In the genomic region with DNA sequence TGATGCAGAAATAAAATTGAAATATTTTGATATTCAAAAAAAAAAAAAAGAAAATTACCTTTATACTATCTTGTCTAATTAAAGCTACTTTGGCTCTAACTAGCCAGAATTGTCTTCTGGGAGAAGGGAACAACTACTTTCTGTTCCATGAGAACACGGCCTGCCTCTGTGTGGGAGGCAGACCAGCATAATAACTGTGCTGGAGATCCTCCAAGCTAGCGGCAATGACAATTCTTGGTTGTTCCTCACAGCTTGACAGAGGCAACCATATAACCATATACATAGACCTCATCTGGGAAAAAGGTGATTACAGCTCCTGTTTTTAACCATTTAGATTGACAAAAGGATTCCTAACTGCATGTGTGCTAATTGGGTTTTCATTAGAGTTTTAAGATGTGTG, we compare ENCODE assay signal across 26 cellular contexts.
DNase-seq lines count a peak whose midpoint lies in the region; ATAC-seq and TF ChIP-seq lines count a peak whose summit lies in the region.
"Had no signal": no experiment of that assay in that cellular context is flagged by ENCODE, and none has a peak within 500 bp of the region (broad histone marks: within the 10 kb centered on the region; RNA-seq: fewer than 3 reads in every experiment).

No MANE protein-coding gene starts in this region.

- DNase-seq in GM23338 (ENCODE audit: low spot score) (no peak), smooth muscle cell (lab: John Stamatoyannopoulos, UW; ENCODE audit: unreplicated experiment) (no peak), NCI-H1092 (lab: John Stamatoyannopoulos, UW) (no peak), endodermal cell (no peak)
- DNase-seq: activated CD8-positive, alpha-beta T cell treated with anti-CD3 and anti-CD28 coated beads for 36 hours; CD4-positive, CD25-positive, alpha-beta regulatory T cell; esophagus squamous epithelium; foreskin melanocyte; GOT3; left lung; naive B cell; NCI-H2029 treated with DMSO at 0.1 percent for 48 hours; NCI-H69; SK-N-SH; small intestine; stimulated activated CD4-positive, alpha-beta T cell treated with anti-CD3 and anti-CD28 coated beads, Interleukin-2, amount 100 ng/mL, for 24 hours; upper lobe of right lung had no signal

- peak; percentile 62; the same call in 2 of the 3 replicates for ATAC-seq in GM23338
- ATAC-seq: activated CD8-positive, alpha-beta T cell treated with anti-CD3 and anti-CD28 coated beads for 36 hours; activated naive CD4-positive, alpha-beta T cell treated with anti-CD3 and anti-CD28 coated beads, Interleukin-2, amount 50 U/mL, for 72 hours; left lung; upper lobe of right lung had no signal

- H3K4me1 ChIP-seq in GM23338 (ENCODE audit: insufficient read depth): no peaks in the 10 kb centered on the region
- H3K4me1 ChIP-seq in smooth muscle cell (ENCODE audit: low read depth): no peaks in the 10 kb centered on the region
- H3K4me1 ChIP-seq in endodermal cell (ENCODE audit: control insufficient read depth, insufficient read depth, low read length): no peaks in the 10 kb centered on the region
- H3K4me1 ChIP-seq: esophagus squamous epithelium, left lung, upper lobe of right lung had no signal

- H3K27me3 ChIP-seq in GM23338 (ENCODE audit: insufficient read depth): no peaks in the 10 kb centered on the region
- no peaks in the 10 kb centered on the region for H3K27me3 ChIP-seq in layer of hippocampus (ENCODE audit: control insufficient read depth, insufficient read depth, low read length)
- H3K27me3 ChIP-seq in smooth muscle cell (ENCODE audit: low read depth): no peaks in the 10 kb centered on the region
- H3K27me3 ChIP-seq in endodermal cell (ENCODE audit: control insufficient read depth, insufficient read depth, low read length, poor library complexity, severe bottlenecking): no peaks in the 10 kb centered on the region
- H3K27me3 ChIP-seq: esophagus squamous epithelium, left lung, upper lobe of right lung had no signal

- H4K20me1 ChIP-seq in GM23338 (replicated peaks; ENCODE audit: insufficient read depth) (no peaks in the 10 kb centered on the region), smooth muscle cell (ENCODE audit: low read depth) (no peaks in the 10 kb centered on the region)

- H3K9me3 ChIP-seq in smooth muscle cell (replicated peaks; ENCODE audit: low read depth) (no peaks in the 10 kb centered on the region), endodermal cell (ENCODE audit: control insufficient read depth, low read length) (no peaks in the 10 kb centered on the region)
- H3K9me3 ChIP-seq: esophagus squamous epithelium, left lung, SK-N-SH, upper lobe of right lung had no signal

- no peaks in the 10 kb centered on the region for H3K9me2 ChIP-seq in GM23338 (ENCODE audit: insufficient read depth)
- H3K9me2 ChIP-seq: SK-N-SH had no signal

- no peaks in the 10 kb centered on the region for H3K4me1 Mint-ChIP-seq in GM23338
- no peaks in the 10 kb centered on the region for H3K4me1 Mint-ChIP-seq in endodermal cell
- H3K4me1 Mint-ChIP-seq: CD4-positive, CD25-positive, alpha-beta regulatory T cell; naive B cell had no signal

- H3K79me2 ChIP-seq in GM23338 (replicated peaks; ENCODE audit: insufficient read depth) (no peaks in the 10 kb centered on the region), smooth muscle cell (ENCODE audit: low read depth) (no peaks in the 10 kb centered on the region)
- H3K79me2 ChIP-seq: hepatocyte had no signal

- H3K9me3 Mint-ChIP-seq in GM23338 (no peaks in the 10 kb centered on the region), endodermal cell (peaks cover 3% of the 10 kb centered on the region)
- H3K9me3 Mint-ChIP-seq: activated CD8-positive, alpha-beta T cell treated with anti-CD3 and anti-CD28 coated beads for 36 hours; activated naive CD4-positive, alpha-beta T cell treated with anti-CD3 and anti-CD28 coated beads, Interleukin-2, amount 50 U/mL, for 72 hours; activated T-helper 2 cell treated with anti-CD3 and anti-CD28 coated beads, Interferon-gamma antibody, Interleukin-2, Interleukin-4, amounts not matched to agents 10 μg/mL and 5 μg/mL and 100 μg/mL, durations not matched to agents 14 hours and 24 hours and 36 hours; dendritic cell treated with granulocyte-macrophage colony-stimulating factor and Interleukin-4, amounts not matched to agents 40 ng/mL and 50 ng/mL, for 4 days; T-helper 1 cell treated with Interleukin-12 subunit alpha and Interleukin-12 subunit beta and Interleukin-4 antibody, amounts not matched to agents 30 μg/mL and 1 μg/mL, for 36 hours had no signal

- WGBS in smooth muscle cell (ENCODE audit: low lambda C conversion rate): 79% methylated on average over 2 of the region's 2 CpGs
- WGBS in endodermal cell (ENCODE audit: insufficient coverage in 1 of 2, insufficient read length in 1 of 2), 2 experiments: 96% methylated on average over 2 of the region's 2 CpGs; no CpG with 5 or more reads in 1 of the 2 experiments

- no peak for TF ChIP-seq CTCF in GM23338 (conservative IDR thresholded peaks at IDR 0.05; ENCODE audit: low read depth in 2 of 2)
- TF ChIP-seq CTCF in smooth muscle cell (IDR thresholded peaks at IDR 0.05; ENCODE audit: borderline replicate concordance, insufficient read depth, poor library complexity, severe bottlenecking): no peak
- TF ChIP-seq CTCF in endodermal cell (conservative IDR thresholded peaks at IDR 0.05): no peak

- H2AFZ ChIP-seq in GM23338 (no peak overlapping the region), smooth muscle cell (ENCODE audit: low read depth) (no peak overlapping the region)
- H2AFZ ChIP-seq: hepatocyte had no signal

- H3K36me3 Mint-ChIP-seq in GM23338 (ENCODE audit: low read depth): no peaks in the 10 kb centered on the region
- no peaks in the 10 kb centered on the region for H3K36me3 Mint-ChIP-seq in endodermal cell (ENCODE audit: low read depth)
- H3K36me3 Mint-ChIP-seq: activated naive CD4-positive, alpha-beta T cell treated with anti-CD3 and anti-CD28 coated beads, Interleukin-2, amount 50 U/mL, for 72 hours; CD4-positive, CD25-positive, alpha-beta regulatory T cell; naive B cell had no signal

- no peak overlapping the region for H3K27ac ChIP-seq in GM23338 (ENCODE audit: low read depth)
- H3K27ac ChIP-seq in angular gyrus (ENCODE audit: low read depth, low read length): peak overlapping the region; percentile 91
- peak overlapping the region; percentile 62 for H3K27ac ChIP-seq in layer of hippocampus (ENCODE audit: low read depth, low read length)
- H3K27ac ChIP-seq in temporal lobe (ENCODE audit: low read depth, low read length): peak overlapping the region; percentile 86
- no peak overlapping the region for H3K27ac ChIP-seq in smooth muscle cell (ENCODE audit: low read depth)
- no peak overlapping the region for H3K27ac ChIP-seq in endodermal cell (ENCODE audit: low read depth, low read length)
- H3K27ac ChIP-seq: esophagus squamous epithelium, hepatocyte, left lung, RWPE1, upper lobe of right lung had no signal

- H3K27me3 Mint-ChIP-seq in GM23338 (ENCODE audit: insufficient read depth, low read depth, poor library complexity): peaks cover 2% of the 10 kb centered on the region
- no peaks in the 10 kb centered on the region for H3K27me3 Mint-ChIP-seq in endodermal cell (ENCODE audit: insufficient read depth)
- H3K27me3 Mint-ChIP-seq: activated CD8-positive, alpha-beta T cell treated with anti-CD3 and anti-CD28 coated beads for 36 hours; CD4-positive, CD25-positive, alpha-beta regulatory T cell; naive B cell had no signal

- H3F3A ChIP-seq in GM23338 (replicated peaks; ENCODE audit: low read depth) (no peaks in the 10 kb centered on the region), smooth muscle cell (ENCODE audit: low read depth) (no peaks in the 10 kb centered on the region)

- no peak overlapping the region for H3K27ac Mint-ChIP-seq in GM23338
- H3K27ac Mint-ChIP-seq in endodermal cell: no peak overlapping the region
- H3K27ac Mint-ChIP-seq: activated CD8-positive, alpha-beta T cell treated with anti-CD3 and anti-CD28 coated beads for 36 hours; activated naive CD4-positive, alpha-beta T cell treated with anti-CD3 and anti-CD28 coated beads, Interleukin-2, amount 50 U/mL, for 72 hours; activated T-helper 2 cell treated with anti-CD3 and anti-CD28 coated beads, Interferon-gamma antibody, Interleukin-2, Interleukin-4, amounts not matched to agents 10 μg/mL and 5 μg/mL and 100 μg/mL, durations not matched to agents 14 hours and 24 hours and 36 hours; CD4-positive, CD25-positive, alpha-beta regulatory T cell; dendritic cell treated with granulocyte-macrophage colony-stimulating factor and Interleukin-4, amounts not matched to agents 40 ng/mL and 50 ng/mL, for 4 days; naive B cell; T-helper 1 cell treated with Interleukin-12 subunit alpha and Interleukin-12 subunit beta and Interleukin-4 antibody, amounts not matched to agents 30 μg/mL and 1 μg/mL, for 36 hours had no signal

- H3K9ac ChIP-seq in smooth muscle cell (ENCODE audit: low read depth): no peak overlapping the region
- H3K9ac ChIP-seq in endodermal cell (ENCODE audit: extremely low read depth, low read length, poor library complexity, severe bottlenecking): no peak overlapping the region
- H3K9ac ChIP-seq: SK-N-SH had no signal

- H3K4me3 Mint-ChIP-seq in GM23338 (no peak overlapping the region), endodermal cell (no peak overlapping the region)
- H3K4me3 Mint-ChIP-seq: activated CD8-positive, alpha-beta T cell treated with anti-CD3 and anti-CD28 coated beads for 36 hours; CD4-positive, CD25-positive, alpha-beta regulatory T cell; dendritic cell treated with granulocyte-macrophage colony-stimulating factor and Interleukin-4, amounts not matched to agents 40 ng/mL and 50 ng/mL, for 4 days; naive B cell; T-helper 1 cell treated with Interleukin-12 subunit alpha and Interleukin-12 subunit beta and Interleukin-4 antibody, amounts not matched to agents 30 μg/mL and 1 μg/mL, for 36 hours had no signal

- no peak overlapping the region for H3K4me2 ChIP-seq in GM23338
- no peak overlapping the region for H3K4me2 ChIP-seq in smooth muscle cell
- H3K4me2 ChIP-seq: hepatocyte, SK-N-SH had no signal

- H3K4me3 ChIP-seq in GM23338 (no peak overlapping the region), smooth muscle cell (no peak overlapping the region), endodermal cell (ENCODE audit: low read length) (no peak overlapping the region)
- H3K4me3 ChIP-seq: esophagus squamous epithelium, hepatocyte, left lung, upper lobe of right lung had no signal

- H3K36me3 ChIP-seq in GM23338 (ENCODE audit: insufficient read depth) (no peaks in the 10 kb centered on the region), smooth muscle cell (ENCODE audit: low read depth) (no peaks in the 10 kb centered on the region), endodermal cell (ENCODE audit: control insufficient read depth, insufficient read depth, low read length) (no peaks in the 10 kb centered on the region)
- H3K36me3 ChIP-seq: esophagus squamous epithelium, left lung, upper lobe of right lung had no signal

TF ChIP-seq in GM23338, 12 proteins besides CTCF, POLR2A, EP300 and RAD21 (continues in another document):
- TF ChIP-seq EZH2 (IDR thresholded peaks at IDR 0.05; ENCODE audit: low read depth, unreplicated experiment): no peak

Comparison
In these comparisons a context has a peak if more than half of its experiments do, and no peak if none do; other contexts are left out.
1. H3K27ac ChIP-seq: peak in angular gyrus (single experiment), layer of hippocampus (single experiment) and temporal lobe (single experiment); none in GM23338 (single experiment), smooth muscle cell (single experiment) and endodermal cell (single experiment).